Comparison of ENCODE assay signal across 17 cellular contexts in genomic region chr2:105660489-105660888, GRCh38.
DNase-seq lines count a peak whose midpoint lies in the region; ATAC-seq, FAIRE-seq and TF ChIP-seq lines count a peak whose summit lies in the region.
"Had no signal": no experiment of that assay in that cellular context is flagged by ENCODE, and none has a peak within 500 bp of the region (broad histone marks: within the 10 kb centered on the region; RNA-seq: fewer than 3 reads in every experiment).

No MANE protein-coding gene starts in this region.

- DNase-seq in ELR (ENCODE audit: low read depth): peak; percentile 3
- DNase-seq in H54 (ENCODE audit: insufficient read length, low spot score): no peak
- DNase-seq in RWPE2 (ENCODE audit: low spot score): no peak
- peak; percentile 19 for DNase-seq in esophagus muscularis mucosa (ENCODE audit: extremely low spot score)
- DNase-seq in activated naive CD4-positive, alpha-beta T cell treated with anti-CD3 and anti-CD28 coated beads, Interleukin-2, amount 50 U/mL, for 72 hours (ENCODE audit: low spot score in 2 of 2): no peak
- DNase-seq in stimulated activated CD4-positive, alpha-beta T cell treated with anti-CD3 and anti-CD28 coated beads, Interleukin-12 subunit alpha, Interleukin-12 subunit beta, amount 100 ng/mL, for 4 hours: no peak
- no peak for DNase-seq in dorsolateral prefrontal cortex
- DNase-seq: BE2C; CD4-positive, alpha-beta memory T cell; DND-41; GF-D8; GOT3 had no signal

- TF ChIP-seq POLR2A in H54 (IDR thresholded peaks at IDR 0.05; ENCODE audit: low read depth, low read length): no peak
- TF ChIP-seq POLR2A in esophagus muscularis mucosa (IDR thresholded peaks at IDR 0.05; ENCODE audit: low read depth): no peak

- H3K9me3 ChIP-seq in RWPE2 (ENCODE audit: severe bottlenecking): peaks cover 3% of the 10 kb centered on the region
- peaks cover 0 to 12% (median 5%) of the 10 kb centered on the region in 4 donors for H3K9me3 ChIP-seq in esophagus muscularis mucosa
- H3K9me3 ChIP-seq: BE2C, HAP-1 had no signal

- H3K27ac ChIP-seq in RWPE2 (ENCODE audit: poor library complexity, severe bottlenecking): no peak overlapping the region
- no peak overlapping the region for H3K27ac ChIP-seq in esophagus muscularis mucosa (replicated peaks in 1 of 4)
- H3K27ac ChIP-seq in dorsolateral prefrontal cortex: no peak overlapping the region
- H3K27ac ChIP-seq: A549, C4-2B, HL-60 had no signal

- FAIRE-seq in H54 (lab: Jason Lieb, UNC): peak; percentile 30
- FAIRE-seq: A549, GM19239 had no signal

- peaks cover 13 to 23% of the 10 kb centered on the region in 2 donors for H3K9me3 Mint-ChIP-seq in activated naive CD4-positive, alpha-beta T cell treated with anti-CD3 and anti-CD28 coated beads, Interleukin-2, amount 50 U/mL, for 72 hours

- H3K27me3 ChIP-seq in RWPE2 (ENCODE audit: insufficient read depth, poor library complexity, severe bottlenecking) (no peaks in the 10 kb centered on the region), esophagus muscularis mucosa (no peaks in the 10 kb centered on the region), dorsolateral prefrontal cortex (no peaks in the 10 kb centered on the region)
- H3K27me3 ChIP-seq: BE2C had no signal

- TF ChIP-seq CTCF in RWPE2 (IDR thresholded peaks at IDR 0.05; ENCODE audit: poor library complexity, severe bottlenecking): no peak
- TF ChIP-seq CTCF in esophagus muscularis mucosa (IDR thresholded peaks at IDR 0.05): no peak
- TF ChIP-seq CTCF in dorsolateral prefrontal cortex (IDR thresholded peaks at IDR 0.05 in 54 of 56, conservative IDR thresholded peaks at IDR 0.05 in 2 of 56; ENCODE audit: low read depth in 1 of 56, partially characterized antibody in 56 of 56): no peak

- H3K27ac Mint-ChIP-seq in activated naive CD4-positive, alpha-beta T cell treated with anti-CD3 and anti-CD28 coated beads, Interleukin-2, amount 50 U/mL, for 72 hours: no peak overlapping the region
- H3K27ac Mint-ChIP-seq: CD4-positive, alpha-beta memory T cell had no signal

- no peaks in the 10 kb centered on the region for H3K4me1 ChIP-seq in RWPE2 (ENCODE audit: insufficient read depth, poor library complexity, severe bottlenecking)
- H3K4me1 ChIP-seq in esophagus muscularis mucosa: no peaks in the 10 kb centered on the region
- H3K4me1 ChIP-seq: A549, BE2C, HAP-1 had no signal

- H3K36me3 ChIP-seq in RWPE2 (ENCODE audit: low read depth) (no peaks in the 10 kb centered on the region), esophagus muscularis mucosa (no peaks in the 10 kb centered on the region)
- H3K36me3 ChIP-seq: BE2C, HAP-1 had no signal

- H3K36me3 Mint-ChIP-seq in activated naive CD4-positive, alpha-beta T cell treated with anti-CD3 and anti-CD28 coated beads, Interleukin-2, amount 50 U/mL, for 72 hours: peaks cover 7% of the 10 kb centered on the region in 2 donors

- H3K4me3 ChIP-seq in RWPE2 (ENCODE audit: severe bottlenecking) (no peak overlapping the region), esophagus muscularis mucosa (no peak overlapping the region), dorsolateral prefrontal cortex (no peak overlapping the region)
- H3K4me3 ChIP-seq: A549, HAP-1 had no signal

- no peak for TF ChIP-seq EP300 in esophagus muscularis mucosa (IDR thresholded peaks at IDR 0.05)

- ATAC-seq in RWPE2 (ENCODE audit: low read depth): peak; percentile 56; the same call in 1 of the 3 replicates
- ATAC-seq in activated naive CD4-positive, alpha-beta T cell treated with anti-CD3 and anti-CD28 coated beads, Interleukin-2, amount 50 U/mL, for 72 hours: no peak
- ATAC-seq: A549 had no signal

- 82% methylated on average over 4 of the region's 4 CpGs for WGBS in esophagus muscularis mucosa

- intact Hi-C loops in esophagus muscularis mucosa (cut with DNase I): no loop called here
- intact Hi-C loops in dorsolateral prefrontal cortex (cut with DNase I): no loop called here

Comparison
In these comparisons a context has a peak if more than half of its experiments do, and no peak if none do; other contexts are left out.
1. DNase-seq: peak in ELR (single experiment) and esophagus muscularis mucosa (single experiment); none in H54 (single experiment), RWPE2 (single experiment), activated naive CD4-positive, alpha-beta T cell treated with anti-CD3 and anti-CD28 coated beads, Interleukin-2, amount 50 U/mL, for 72 hours (0 of 2), stimulated activated CD4-positive, alpha-beta T cell treated with anti-CD3 and anti-CD28 coated beads, Interleukin-12 subunit alpha, Interleukin-12 subunit beta, amount 100 ng/mL, for 4 hours (single experiment) and dorsolateral prefrontal cortex (0 of 10).